18 cellular contexts compared by ENCODE assay signal in the genomic region with DNA sequence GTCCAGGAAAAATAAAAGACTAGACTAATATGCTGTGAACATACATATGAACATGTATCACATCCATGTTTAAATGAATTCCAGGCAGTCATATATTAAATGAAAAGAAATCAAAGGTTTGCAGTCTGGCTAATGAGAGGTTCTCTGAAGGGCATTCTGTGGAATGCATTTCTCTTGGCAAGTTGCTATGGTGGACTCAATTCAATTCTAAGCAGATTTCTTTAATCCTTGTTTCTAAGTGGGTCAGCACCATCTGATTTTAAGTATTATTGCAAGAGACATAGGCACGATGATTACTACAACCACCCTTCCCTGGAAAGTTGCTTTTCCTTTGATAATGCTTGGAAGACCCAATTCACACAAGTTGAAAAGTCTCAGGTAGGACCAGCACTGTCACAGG. TPM values are rescaled to one million over a fixed set of nuclear protein-coding genes. Genes with fewer than 3 reads are reported as not detected.
DNase-seq lines count a peak whose midpoint lies in the region; ATAC-seq, FAIRE-seq and TF ChIP-seq lines count a peak whose summit lies in the region.
"Had no signal": no experiment of that assay in that cellular context is flagged by ENCODE, and none has a peak within 500 bp of the region (broad histone marks: within the 10 kb centered on the region; RNA-seq: fewer than 3 reads in every experiment).

No MANE protein-coding gene starts in this region.

- ATAC-seq in GM19395 (IDR thresholded peaks at IDR 0.05; ENCODE audit: unreplicated experiment) (no peak), heart right ventricle (no peak)
- ATAC-seq: HepG2 had no signal

- H3K9me3 Mint-ChIP-seq in astrocyte (ENCODE audit: unreplicated experiment), result no peaks in the 10 kb centered on the region
- H3K9me3 Mint-ChIP-seq: H9, IgD-negative memory B cell had no signal

- no peaks in the 10 kb centered on the region for H3K79me2 ChIP-seq in astrocyte (ENCODE audit: insufficient read depth, low read length)

- H3K4me3 ChIP-seq in astrocyte (ENCODE audit: insufficient read depth, low read depth, low read length), result no peak overlapping the region
- no peak overlapping the region for H3K4me3 ChIP-seq in heart right ventricle

- H3K27ac Mint-ChIP-seq in astrocyte (ENCODE audit: unreplicated experiment), result no peak overlapping the region
- H3K27ac Mint-ChIP-seq: CD4-positive, CD25-positive, alpha-beta regulatory T cell; CD8-positive, alpha-beta memory T cell; H9; IgD-negative memory B cell had no signal

- no peak overlapping the region for H2AFZ ChIP-seq in astrocyte (ENCODE audit: low read depth, low read length)

- no peaks in the 10 kb centered on the region for H4K20me1 ChIP-seq in astrocyte (ENCODE audit: insufficient read depth, low read length)

- H3K27me3 ChIP-seq in astrocyte (ENCODE audit: insufficient read depth, low read length), result no peaks in the 10 kb centered on the region
- H3K27me3 ChIP-seq in heart right ventricle, result no peaks in the 10 kb centered on the region
- H3K27me3 ChIP-seq: BE2C had no signal

- no peaks in the 10 kb centered on the region for H3K36me3 Mint-ChIP-seq in astrocyte (ENCODE audit: low read depth, unreplicated experiment)
- H3K36me3 Mint-ChIP-seq: CD4-positive, CD25-positive, alpha-beta regulatory T cell; CD8-positive, alpha-beta memory T cell; IgD-negative memory B cell had no signal

- TF ChIP-seq CTCF in D721Med (IDR thresholded peaks at IDR 0.05; ENCODE audit: insufficient read depth, missing control alignments) (no peak), astrocyte (IDR thresholded peaks at IDR 0.05; ENCODE audit: insufficient read depth, low read depth, low read length) (no peak), heart right ventricle (IDR thresholded peaks at IDR 0.05) (no peak)

- H3K9me3 ChIP-seq in astrocyte (ENCODE audit: insufficient read depth, low read depth, low read length), result no peaks in the 10 kb centered on the region
- H3K9me3 ChIP-seq in heart right ventricle, result no peaks in the 10 kb centered on the region
- H3K9me3 ChIP-seq: BE2C had no signal

- H3K27ac ChIP-seq in astrocyte (ENCODE audit: low read depth, low read length), result no peak overlapping the region
- H3K27ac ChIP-seq in heart right ventricle, result no peak overlapping the region

- peaks cover 12% of the 10 kb centered on the region for H3K4me1 ChIP-seq in astrocyte (ENCODE audit: insufficient read depth, low read length)
- H3K4me1 ChIP-seq in heart right ventricle, result peaks cover 0 to 18% (median 5%) of the 10 kb centered on the region in 9 donors
- H3K4me1 ChIP-seq: BE2C had no signal

- no peak overlapping the region for H3K4me3 Mint-ChIP-seq in astrocyte (ENCODE audit: unreplicated experiment)
- H3K4me3 Mint-ChIP-seq: CD4-positive, CD25-positive, alpha-beta regulatory T cell; CD8-positive, alpha-beta memory T cell; H9; IgD-negative memory B cell had no signal

- H3K4me2 ChIP-seq in astrocyte (ENCODE audit: low read length), result no peak overlapping the region

- H3K27me3 Mint-ChIP-seq in astrocyte (ENCODE audit: low read depth, unreplicated experiment), result no peaks in the 10 kb centered on the region
- H3K27me3 Mint-ChIP-seq: CD4-positive, CD25-positive, alpha-beta regulatory T cell; IgD-negative memory B cell had no signal

- DNase-seq in D721Med (ENCODE audit: insufficient read length, low spot score) (no peak), astrocyte (ENCODE audit: low read depth) (no peak), fibroblast of peridontal ligament (ENCODE audit: extremely low read depth) (peak; percentile 65), heart right ventricle (no peak), LoVo (ENCODE audit: low spot score) (no peak)
- DNase-seq: BE2C; C1 segment of cervical spinal cord; CD4-positive, CD25-positive, alpha-beta regulatory T cell; CD8-positive, alpha-beta memory T cell; COR-L47; H9 had no signal

- H3K9ac ChIP-seq in astrocyte (ENCODE audit: low read length), result no peak overlapping the region

- H3K4me1 Mint-ChIP-seq in astrocyte (ENCODE audit: low read depth, unreplicated experiment), result peaks cover 13% of the 10 kb centered on the region
- H3K4me1 Mint-ChIP-seq: CD4-positive, CD25-positive, alpha-beta regulatory T cell; CD8-positive, alpha-beta memory T cell; IgD-negative memory B cell had no signal

- H3K36me3 ChIP-seq in astrocyte (ENCODE audit: insufficient read depth, low read length) (no peaks in the 10 kb centered on the region), heart right ventricle (no peaks in the 10 kb centered on the region)
- H3K36me3 ChIP-seq: BE2C had no signal

- FAIRE-seq in D721Med (lab: Jason Lieb, UNC), result peak; percentile 77
- peak; percentile 59 for FAIRE-seq in astrocyte (lab: Jason Lieb, UNC)
- FAIRE-seq: G401.6, GM12891, H1, HepG2 had no signal

- intact Hi-C loops in heart right ventricle (cut with DNase I), result loop anchor here in 1 of 10 donors (10.0 kb wide), 1 partner anchor 70 kb away; no protein-coding TSS in a partner anchor

- WGBS in heart right ventricle, 2 donors, result 76% methylated on average over 1 of the region's 1 CpG

RNA-seq across cellular contexts. Expression of a gene that starts 23.9 kb away (rescaled TPM):
- total RNA-seq in astrocyte (0.14 and 0.20 TPM in 2 replicates), heart right ventricle (under 1 TPM; 0.05 to 0.66 (median 0.22) TPM)
- under 1 TPM; 0.09 to 0.22 TPM for polyA plus RNA-seq in heart right ventricle
- total RNA-seq: A172; CD4-positive, CD25-positive, alpha-beta regulatory T cell; CD8-positive, alpha-beta memory T cell; H1; H9 had no signal
- polyA plus RNA-seq: CD4-positive, CD25-positive, alpha-beta regulatory T cell; CD8-positive, alpha-beta memory T cell; IgD-negative memory B cell had no signal
